In genomic region chr1:81252471-81253160, GRCh38 we compare ENCODE assay signal across 22 cellular contexts.
DNase-seq lines count a peak whose midpoint lies in the region; ATAC-seq, FAIRE-seq and TF ChIP-seq lines count a peak whose summit lies in the region.
"Had no signal": no experiment of that assay in that cellular context is flagged by ENCODE, and none has a peak within 500 bp of the region (broad histone marks: within the 10 kb centered on the region; RNA-seq: fewer than 3 reads in every experiment).

No MANE protein-coding gene starts in this region.

- ATAC-seq in GM23338: no peak
- no peak for ATAC-seq in SK-N-SH treated with all-trans-retinoic acid at 6 μM for 48 hours
- ATAC-seq: CD8-positive, alpha-beta T cell; GM12878; HCT116 had no signal

- no peak overlapping the region for H2BK15ac ChIP-seq in H1 (ENCODE audit: low read length)
- no peak overlapping the region for H2BK15ac ChIP-seq in mesenchymal stem cell (ENCODE audit: low read depth, poor library complexity, severe bottlenecking)

- H4K8ac ChIP-seq in H1 (ENCODE audit: extremely low read depth, insufficient read depth, low read length) (no peak overlapping the region), mesenchymal stem cell (ENCODE audit: low read length) (no peak overlapping the region)

- no peak overlapping the region for H4K91ac ChIP-seq in H1 (replicated peaks; ENCODE audit: insufficient read length, low read length)
- no peak overlapping the region for H4K91ac ChIP-seq in mesenchymal stem cell (ENCODE audit: low read length)

- no peak for TF ChIP-seq EP300 in H1 (IDR thresholded peaks at IDR 0.05; ENCODE audit: borderline replicate concordance in 1 of 2, low read depth in 2 of 2, low read length in 2 of 2)

- H3K36me3 Mint-ChIP-seq in GM23338 (ENCODE audit: low read depth): peaks cover 49% of the 10 kb centered on the region
- H3K36me3 Mint-ChIP-seq: CD4-positive, CD25-positive, alpha-beta regulatory T cell; CD8-positive, alpha-beta T cell had no signal

- H3K27ac ChIP-seq in GM23338 (ENCODE audit: low read depth): peak overlapping the region; percentile 100
- H3K27ac ChIP-seq in HUES6 (ENCODE audit: low read depth, low read length): peak overlapping the region; percentile 33
- no peak overlapping the region for H3K27ac ChIP-seq in H1 (ENCODE audit: low read depth, low read length)
- no peak overlapping the region for H3K27ac ChIP-seq in mesenchymal stem cell (ENCODE audit: low read length, poor library complexity, severe bottlenecking)
- H3K27ac ChIP-seq: 22Rv1, BLaER1, C4-2B had no signal

- TF ChIP-seq CTCF in GM23338 (conservative IDR thresholded peaks at IDR 0.05; ENCODE audit: low read depth in 2 of 2) (no peak), H1 (IDR thresholded peaks at IDR 0.05; ENCODE audit: control extremely low read depth in 1 of 3, insufficient read depth in 1 of 3, low read depth in 1 of 3, low read length in 3 of 3) (no peak)

- peaks cover 42% of the 10 kb centered on the region for H3K4me1 ChIP-seq in GM23338 (ENCODE audit: insufficient read depth)
- peaks cover 33% of the 10 kb centered on the region for H3K4me1 ChIP-seq in HUES6 (ENCODE audit: control insufficient read depth, insufficient read depth, low read length)
- H3K4me1 ChIP-seq in H1 (replicated peaks in 1 of 4; ENCODE audit: control insufficient read depth in 3 of 4, insufficient read depth in 4 of 4, low read length in 3 of 4): peaks cover 0 to 22% (median 5%) of the 10 kb centered on the region in 4 experiments; a peak in 2 of 7 replicates
- H3K4me1 ChIP-seq in mesenchymal stem cell (ENCODE audit: control insufficient read depth, insufficient read depth, low read depth, low read length): no peaks in the 10 kb centered on the region
- H3K4me1 ChIP-seq: BLaER1, Caco-2 had no signal

- H4K5ac ChIP-seq in H1 (ENCODE audit: insufficient read length, low read depth, low read length): peak overlapping the region; percentile 99

- CTCF ChIA-PET in H1 (lab: Charles Lee; ENCODE audit: partially characterized antibody): interaction anchor here (2.0 kb wide), 1 partner anchor 207 kb away, joined by 5 read pairs; no protein-coding TSS in a partner anchor

- no peak overlapping the region for H3K4ac ChIP-seq in H1 (replicated peaks; ENCODE audit: insufficient read length, low read depth, low read length)
- H3K4ac ChIP-seq in mesenchymal stem cell (ENCODE audit: low read depth in 1 of 2, low read length in 2 of 2): no peak overlapping the region

- H3K36me3 ChIP-seq in GM23338 (ENCODE audit: insufficient read depth) (no peaks in the 10 kb centered on the region; the same call in 1 of the 2 replicates), HUES6 (ENCODE audit: control insufficient read depth, insufficient read depth, low read length) (peaks cover 25% of the 10 kb centered on the region), H1 (ENCODE audit: control insufficient read depth in 2 of 4, insufficient read depth in 4 of 4, low read length in 3 of 4) (peaks cover 0 to 39% (median 0%) of the 10 kb centered on the region in 4 experiments; a peak in 2 of 8 replicates), mesenchymal stem cell (ENCODE audit: control insufficient read depth in 1 of 2, insufficient read depth in 2 of 2, low read depth in 1 of 2, low read length in 2 of 2) (no peaks in the 10 kb centered on the region)
- H3K36me3 ChIP-seq: BLaER1 had no signal

- no peak overlapping the region for H2BK5ac ChIP-seq in H1 (ENCODE audit: low read depth, low read length)
- H2BK5ac ChIP-seq in mesenchymal stem cell (ENCODE audit: low read depth, low read length, poor library complexity, severe bottlenecking): no peak overlapping the region

- peaks cover 55% of the 10 kb centered on the region for H3K4me1 Mint-ChIP-seq in GM23338
- H3K4me1 Mint-ChIP-seq: B cell; CD4-positive, CD25-positive, alpha-beta regulatory T cell had no signal

- H3K4me3 ChIP-seq in GM23338 (peak overlapping the region; percentile 5), HUES6 (ENCODE audit: low read depth, low read length) (peak overlapping the region; percentile 24; the same call in 1 of the 2 replicates), H1 (ENCODE audit: extremely low read depth in 1 of 4, insufficient read depth in 2 of 4, low read depth in 3 of 4, low read length in 4 of 4) (no peak overlapping the region; a peak in 1 of 8 replicates), mesenchymal stem cell (ENCODE audit: insufficient read depth in 1 of 2, low read depth in 1 of 2, low read length in 2 of 2) (no peak overlapping the region)
- H3K4me3 ChIP-seq: BLaER1, GM12878 had no signal

- H3K9me3 ChIP-seq in HUES6 (ENCODE audit: control insufficient read depth, insufficient read depth, low read depth, low read length) (no peaks in the 10 kb centered on the region), H1 (ENCODE audit: insufficient read depth in 2 of 2, low read depth in 1 of 2, low read length in 1 of 2) (peaks cover 0 to 2% of the 10 kb centered on the region in 2 experiments; a peak in 1 of 4 replicates), mesenchymal stem cell (ENCODE audit: control insufficient read depth, low read length) (no peaks in the 10 kb centered on the region)
- H3K9me3 ChIP-seq: BLaER1, Caco-2 had no signal

- no peaks in the 10 kb centered on the region for H3K9me2 ChIP-seq in GM23338 (ENCODE audit: insufficient read depth)

- no peak for TF ChIP-seq RAD21 in H1 (IDR thresholded peaks at IDR 0.05 in 1 of 2, conservative IDR thresholded peaks at IDR 0.05 in 1 of 2; ENCODE audit: low read depth in 2 of 2, low read length in 2 of 2)

- peak overlapping the region; percentile 53 for H3K4me2 ChIP-seq in GM23338
- H3K4me2 ChIP-seq in H1 (ENCODE audit: insufficient read depth in 1 of 2, low read depth in 2 of 2, low read length in 2 of 2): peak overlapping the region in 1 of 2 experiments; percentile 10; a peak in 2 of 4 replicates
- no peak overlapping the region for H3K4me2 ChIP-seq in mesenchymal stem cell (ENCODE audit: low read length, poor library complexity, severe bottlenecking)
- H3K4me2 ChIP-seq: BLaER1 had no signal

- no peak for FAIRE-seq in H1 (lab: Jason Lieb, UNC)
- FAIRE-seq: A204.1, GM12878 had no signal

- H2BK120ac ChIP-seq in H1 (replicated peaks; ENCODE audit: low read depth, low read length): no peak overlapping the region
- no peak overlapping the region for H2BK120ac ChIP-seq in mesenchymal stem cell (ENCODE audit: low read depth, low read length)

- H4K20me1 ChIP-seq in GM23338 (replicated peaks; ENCODE audit: insufficient read depth): no peaks in the 10 kb centered on the region
- no peaks in the 10 kb centered on the region for H4K20me1 ChIP-seq in H1 (replicated peaks in 1 of 2; ENCODE audit: control insufficient read depth in 1 of 2, insufficient read depth in 2 of 2, low read length in 2 of 2)
- H4K20me1 ChIP-seq: BLaER1 had no signal

- H3K79me2 ChIP-seq in GM23338 (replicated peaks; ENCODE audit: insufficient read depth): peaks cover 11% of the 10 kb centered on the region
- H3K79me2 ChIP-seq in H1 (ENCODE audit: control insufficient read depth in 1 of 2, insufficient read depth in 2 of 2, low read length in 2 of 2): no peaks in the 10 kb centered on the region; a peak in 1 of 4 replicates

- POLR2A ChIA-PET in H1 (lab: Charles Lee; ENCODE audit: partially characterized antibody): no interaction called here

- no peaks in the 10 kb centered on the region for H3K79me1 ChIP-seq in H1 (ENCODE audit: low read depth, low read length)
- no peaks in the 10 kb centered on the region for H3K79me1 ChIP-seq in mesenchymal stem cell (replicated peaks; ENCODE audit: low read length, poor library complexity, severe bottlenecking)

- H3K14ac ChIP-seq in H1 (ENCODE audit: insufficient read length) (no peak overlapping the region), mesenchymal stem cell (ENCODE audit: low read length in 2 of 2) (no peak overlapping the region)

- H2BK12ac ChIP-seq in H1 (ENCODE audit: low read depth, low read length) (no peak overlapping the region), mesenchymal stem cell (ENCODE audit: low read length in 2 of 2) (no peak overlapping the region)

- H3K23ac ChIP-seq in H1 (ENCODE audit: insufficient read length) (no peak overlapping the region), mesenchymal stem cell (ENCODE audit: low read length in 2 of 2) (no peak overlapping the region)

- H3K27me3 Mint-ChIP-seq in GM23338 (ENCODE audit: insufficient read depth, low read depth, poor library complexity): peaks cover 4% of the 10 kb centered on the region
- H3K27me3 Mint-ChIP-seq: B cell; CD4-positive, CD25-positive, alpha-beta regulatory T cell had no signal

- H3K56ac ChIP-seq in H1 (replicated peaks; ENCODE audit: insufficient read length, low read depth, low read length): no peak overlapping the region

- no peak overlapping the region for H3K4me3 Mint-ChIP-seq in GM23338
- H3K4me3 Mint-ChIP-seq: B cell; CD4-positive, CD25-positive, alpha-beta regulatory T cell; CD8-positive, alpha-beta T cell had no signal

- H2AK5ac ChIP-seq in H1 (ENCODE audit: low read depth, low read length): no peak overlapping the region
- no peak overlapping the region for H2AK5ac ChIP-seq in mesenchymal stem cell (ENCODE audit: low read length, severe bottlenecking)

- no peaks in the 10 kb centered on the region; the same call in 1 of the 2 replicates for H3K23me2 ChIP-seq in H1 (ENCODE audit: low read depth, low read length)

- H3K18ac ChIP-seq in H1 (ENCODE audit: extremely low read depth, low read length) (no peak overlapping the region), mesenchymal stem cell (ENCODE audit: low read depth in 1 of 2, low read length in 2 of 2) (no peak overlapping the region)

- H3K9me3 Mint-ChIP-seq in GM23338: peaks cover 9% of the 10 kb centered on the region

- DNase-seq in GM23338 (ENCODE audit: low spot score) (no peak), H1 (ENCODE audit: low read depth in 1 of 2, low spot score in 2 of 2) (no peak), iPS-NIHi7 (ENCODE audit: extremely low spot score) (no peak), mesenchymal stem cell (no peak)
- DNase-seq: Caco-2; CD4-positive, CD25-positive, alpha-beta regulatory T cell; CD8-positive, alpha-beta T cell; DMS153; DMS79; EL; GDM1; GOT3; H7 had no signal

- H3K27me3 ChIP-seq in GM23338 (ENCODE audit: insufficient read depth) (no peaks in the 10 kb centered on the region), HUES6 (ENCODE audit: control insufficient read depth, insufficient read depth, low read length) (no peaks in the 10 kb centered on the region), H1 (replicated peaks in 1 of 4; ENCODE audit: control insufficient read depth in 3 of 4, extremely low read depth in 1 of 4, insufficient read depth in 3 of 4, low read length in 3 of 4) (no peaks in the 10 kb centered on the region), mesenchymal stem cell (ENCODE audit: control insufficient read depth in 1 of 2, insufficient read depth in 1 of 2, low read length in 2 of 2) (no peaks in the 10 kb centered on the region)
- H3K27me3 ChIP-seq: BLaER1 had no signal

- H2AFZ ChIP-seq in GM23338 (no peak overlapping the region), H1 (ENCODE audit: low read length) (no peak overlapping the region), mesenchymal stem cell (ENCODE audit: low read depth, low read length) (no peak overlapping the region)

- H3K9ac ChIP-seq in HUES6 (ENCODE audit: low read length) (no peak overlapping the region), H1 (replicated peaks in 1 of 4; ENCODE audit: extremely low read depth in 1 of 4, low read depth in 3 of 4, low read length in 3 of 4) (no peak overlapping the region), mesenchymal stem cell (ENCODE audit: low read length) (no peak overlapping the region)
- H3K9ac ChIP-seq: BLaER1 had no signal

- H2BK20ac ChIP-seq in H1 (ENCODE audit: low read length): no peak overlapping the region

- peak overlapping the region; percentile 86 for H3K27ac Mint-ChIP-seq in GM23338
- H3K27ac Mint-ChIP-seq: B cell; CD4-positive, CD25-positive, alpha-beta regulatory T cell; CD8-positive, alpha-beta T cell had no signal

- no peak for TF ChIP-seq POLR2A in H1 (IDR thresholded peaks at IDR 0.05; ENCODE audit: control extremely low read depth in 1 of 2, low read depth in 2 of 2, low read length in 2 of 2)

- H3F3A ChIP-seq in GM23338 (replicated peaks; ENCODE audit: low read depth): 0 out of 2 replicates have a peak, but pooled peaks cover 5% of the 10 kb centered on the region

Comparison
In these comparisons a context has a peak if more than half of its experiments do, and no peak if none do; other contexts are left out.
1. H3K27ac ChIP-seq: peak in GM23338 (single experiment) and HUES6 (single experiment); none in H1 (single experiment) and mesenchymal stem cell (single experiment).
2. H3K4me3 ChIP-seq: peak in GM23338 (single experiment) and HUES6 (single experiment); none in H1 (0 of 4) and mesenchymal stem cell (0 of 2).